1 cellular context compared by ENCODE assay signal in genomic region chr3:148975696-148976095, GRCh38.
TF ChIP-seq lines count a peak whose summit lies in the region.

No MANE protein-coding gene starts in this region.

TF ChIP-seq in K562, 482 proteins besides CTCF, POLR2A, EP300 and RAD21:
- TF ChIP-seq ZNF609 (CRISPR knock-in tag; IDR thresholded peaks at IDR 0.05; ENCODE audit: borderline replicate concordance) = no peak
- no peak for TF ChIP-seq ARNT (IDR thresholded peaks at IDR 0.05)
- no peak for TF ChIP-seq NR3C1 (CRISPR knock-in tag; IDR thresholded peaks at IDR 0.05)
- TF ChIP-seq CEBPG (CRISPR knock-in tag; IDR thresholded peaks at IDR 0.05) = no peak
- no peak for TF ChIP-seq CEBPG (tag; conservative IDR thresholded peaks at IDR 0.05 in 1 of 2, IDR thresholded peaks at IDR 0.05 in 1 of 2)
- TF ChIP-seq USF2 (CRISPR knock-in tag; IDR thresholded peaks at IDR 0.05) = no peak
- TF ChIP-seq ZKSCAN1 (IDR thresholded peaks at IDR 0.05; ENCODE audit: low read depth, low read length) = no peak
- no peak for TF ChIP-seq MBD1 (CRISPR knock-in tag; IDR thresholded peaks at IDR 0.05)
- TF ChIP-seq UBTF (IDR thresholded peaks at IDR 0.05; ENCODE audit: borderline replicate concordance in 1 of 2, low read depth in 2 of 2, low read length in 2 of 2) = no peak
- no peak for TF ChIP-seq ZNF699 (CRISPR knock-in tag; IDR thresholded peaks at IDR 0.05; ENCODE audit: insufficient replicate concordance)
- no peak for TF ChIP-seq HMGXB4 (CRISPR knock-in tag; IDR thresholded peaks at IDR 0.05)
- TF ChIP-seq MXI1 (IDR thresholded peaks at IDR 0.05; ENCODE audit: low read depth, low read length) = no peak
- TF ChIP-seq ZNF79 (CRISPR knock-in tag; IDR thresholded peaks at IDR 0.05; ENCODE audit: low read depth) = no peak
- no peak for TF ChIP-seq CTCFL (IDR thresholded peaks at IDR 0.05; ENCODE audit: borderline replicate concordance, insufficient read depth, low read depth, low read length, poor library complexity, severe bottlenecking)
- TF ChIP-seq ZNF253 (CRISPR knock-in tag; conservative IDR thresholded peaks at IDR 0.05) = no peak
- no peak for TF ChIP-seq SRSF3 (IDR thresholded peaks at IDR 0.05; ENCODE audit: insufficient read depth, low read length)
- no peak for TF ChIP-seq ZBTB40 (IDR thresholded peaks at IDR 0.05)
- TF ChIP-seq ZBTB40 (CRISPR knock-in tag; IDR thresholded peaks at IDR 0.05) = no peak
